In the genomic region with DNA sequence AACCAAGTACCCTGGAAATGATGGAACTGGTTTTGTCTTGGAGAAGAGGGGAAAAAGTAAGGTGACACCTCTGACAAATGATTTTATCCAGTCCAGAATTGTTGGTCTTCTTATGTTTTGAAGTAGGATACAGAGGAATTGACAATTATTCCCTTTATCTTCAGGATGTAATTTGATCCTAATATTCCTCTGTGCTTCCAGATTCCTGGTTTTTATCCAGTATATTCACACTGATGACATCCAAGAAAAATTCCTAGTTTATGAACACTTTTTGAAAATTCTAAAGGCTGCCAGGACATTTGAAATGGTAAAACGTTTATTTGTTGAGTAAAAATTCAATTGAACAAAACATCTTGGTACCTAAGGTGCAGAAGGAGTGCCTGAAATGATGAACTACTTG, we compare ENCODE assay signal across 24 cellular contexts. TPM values are rescaled to one million over a fixed set of nuclear protein-coding genes. Genes with fewer than 3 reads are reported as not detected.
DNase-seq lines count a peak whose midpoint lies in the region; ATAC-seq, FAIRE-seq and TF ChIP-seq lines count a peak whose summit lies in the region.
"Had no signal": no experiment of that assay in that cellular context is flagged by ENCODE, and none has a peak within 500 bp of the region (broad histone marks: within the 10 kb centered on the region; RNA-seq: fewer than 3 reads in every experiment).

No MANE protein-coding gene starts in this region.

- intact Hi-C loops in IMR-90 (cut with micrococcal nuclease), result no loop called here
- intact Hi-C loops in endothelial cell of umbilical vein (cut with micrococcal nuclease), result no loop called here
- intact Hi-C loops in naive thymus-derived CD4-positive, alpha-beta T cell (cut with micrococcal nuclease), result no loop called here

- peak overlapping the region; percentile 54; the same call in 1 of the 2 replicates for H3K18ac ChIP-seq in IMR-90 (ENCODE audit: low read depth, low read length)

- no peak overlapping the region for H3K23ac ChIP-seq in IMR-90 (ENCODE audit: low read depth, low read length)

- H2AFZ ChIP-seq in ACC112 (ENCODE audit: low read length, unreplicated experiment) (peak overlapping the region; percentile 16), IMR-90 (replicated peaks; ENCODE audit: low read length, poor library complexity) (no peak overlapping the region), endothelial cell of umbilical vein (ENCODE audit: low read depth, low read length) (no peak overlapping the region), hepatocyte (no peak overlapping the region)

- H3K9me2 ChIP-seq in hepatocyte (replicated peaks; ENCODE audit: insufficient read depth), result no peaks in the 10 kb centered on the region

- H3K36me3 Mint-ChIP-seq in activated T-cell treated with anti-CD3 and anti-CD28 coated beads, Interleukin-2, amount 50 U/mL, for 24 hours (ENCODE audit: low read depth), result peaks cover 4% of the 10 kb centered on the region
- peaks cover 0 to 10% (median 0%) of the 10 kb centered on the region in 5 donors for H3K36me3 Mint-ChIP-seq in naive thymus-derived CD4-positive, alpha-beta T cell
- H3K36me3 Mint-ChIP-seq: CD14-positive monocyte had no signal

- H3K4ac ChIP-seq in IMR-90 (ENCODE audit: low read depth, low read length), result peak overlapping the region; percentile 28; the same call in 1 of the 2 replicates

- 0 out of 2 replicates have a peak overlapping the region, but pooled peaks have one; percentile 70 for H3K9ac ChIP-seq in IMR-90 (ENCODE audit: low read depth, low read length)
- no peak overlapping the region for H3K9ac ChIP-seq in endothelial cell of umbilical vein (replicated peaks; ENCODE audit: extremely low read depth, insufficient read depth, low read length)

- no CpG with 5 or more reads among the region's 1 CpG for WGBS in IMR-90 (ENCODE audit: extremely low coverage in 2 of 2, insufficient read length in 1 of 2), 2 experiments
- 52% methylated on average over 1 of the region's 1 CpG for WGBS in hepatocyte (ENCODE audit: low lambda C conversion rate, missing lambda C conversion rate)

- H3K9me3 ChIP-seq in IMR-90 (ENCODE audit: control insufficient read depth, insufficient read depth, low read length), result peaks cover 5% of the 10 kb centered on the region
- H3K9me3 ChIP-seq in endothelial cell of umbilical vein (replicated peaks; ENCODE audit: control insufficient read depth, insufficient read depth, low read length), result no peaks in the 10 kb centered on the region
- H3K9me3 ChIP-seq in hepatocyte (ENCODE audit: low read depth), result no peaks in the 10 kb centered on the region
- H3K9me3 ChIP-seq in naive thymus-derived CD4-positive, alpha-beta T cell (ENCODE audit: control insufficient read depth in 2 of 3, low read length in 3 of 3), result peaks cover 0 to 3% (median 0%) of the 10 kb centered on the region in 3 experiments
- no peaks in the 10 kb centered on the region for H3K9me3 ChIP-seq in Peyer's patch
- H3K9me3 ChIP-seq: BE2C had no signal

- H3K14ac ChIP-seq in IMR-90 (replicated peaks; ENCODE audit: low read depth, low read length), result 0 out of 2 replicates have a peak overlapping the region, but pooled peaks have one; percentile 60

- peak overlapping the region; percentile 81; the same call in 2 of the 3 replicates for H2BK15ac ChIP-seq in IMR-90 (ENCODE audit: low read depth, low read length)

- H3K79me2 ChIP-seq in ACC112 (ENCODE audit: control insufficient read depth, insufficient read depth, low read length, unreplicated experiment), result no peaks in the 10 kb centered on the region
- H3K79me2 ChIP-seq in endothelial cell of umbilical vein (ENCODE audit: control insufficient read depth, insufficient read depth, low read length), result no peaks in the 10 kb centered on the region
- H3K79me2 ChIP-seq in hepatocyte, result no peaks in the 10 kb centered on the region

- no peak overlapping the region for H2AK5ac ChIP-seq in IMR-90 (ENCODE audit: low read depth, low read length)

- H3K4me3 ChIP-seq in ACC112 (ENCODE audit: low read depth, low read length) (no peak overlapping the region), IMR-90 (ENCODE audit: insufficient read depth, low read depth, low read length) (no peak overlapping the region), endothelial cell of umbilical vein (replicated peaks in 1 of 3; ENCODE audit: insufficient read depth in 1 of 3, low read depth in 1 of 3, low read length in 3 of 3) (no peak overlapping the region), hepatocyte (no peak overlapping the region), Peyer's patch (no peak overlapping the region)
- H3K4me3 ChIP-seq in naive thymus-derived CD4-positive, alpha-beta T cell (ENCODE audit: low read length), result no peak overlapping the region

- no peak for TF ChIP-seq RAD21 in IMR-90 (IDR thresholded peaks at IDR 0.05; ENCODE audit: low read length)

- FAIRE-seq in endothelial cell of umbilical vein (lab: Jason Lieb, UNC), result no peak
- FAIRE-seq: H1 had no signal

- CTCF ChIA-PET in IMR-90 (lab: Yijun Ruan, JAX), result interaction anchor here (0.7 kb wide), 2 partner anchors 14 kb away, joined by 3 to 4 read pairs; no protein-coding TSS in a partner anchor
- CTCF ChIA-PET in endothelial cell of umbilical vein (lab: Charles Lee), result no interaction called here
- CTCF ChIA-PET in naive thymus-derived CD4-positive, alpha-beta T cell (lab: Charles Lee), result no interaction called here

- 0 out of 2 replicates have a peak overlapping the region, but pooled peaks have one; percentile 20 for H4K91ac ChIP-seq in IMR-90 (ENCODE audit: insufficient read depth, low read depth, low read length)

- no peak overlapping the region for H3K27ac Mint-ChIP-seq in activated T-cell treated with anti-CD3 and anti-CD28 coated beads, Interleukin-2, amount 50 U/mL, for 24 hours
- H3K27ac Mint-ChIP-seq in naive thymus-derived CD4-positive, alpha-beta T cell, result no peak overlapping the region
- H3K27ac Mint-ChIP-seq: CD14-positive monocyte; CD8-positive, alpha-beta memory T cell had no signal

- DNase-seq in IMR-90 (peak; percentile 38), endothelial cell of umbilical vein (ENCODE audit: low read depth, low spot score) (no peak), hepatocyte (ENCODE audit: low spot score) (no peak), NCI-H1436 treated with DMSO at 0.1 percent for 48 hours (lab: John Stamatoyannopoulos, UW) (no peak), Peyer's patch (no peak)
- no peak for DNase-seq in activated T-cell treated with anti-CD3 and anti-CD28 coated beads, Interleukin-2, amount 50 U/mL, for 24 hours
- no peak for DNase-seq in naive thymus-derived CD4-positive, alpha-beta T cell
- DNase-seq: ACHN; BE2C; CD8-positive, alpha-beta memory T cell; DMS 273 treated with DMSO at 0.1 percent for 48 hours; DMS79 treated with DMSO at 0.1 percent for 48 hours; KBM-7; MV-4-11; NCI-H1105; NCI-H146; NCI-H1930; NCI-H2107; NCI-H524; NCI-H748 treated with DMSO at 0.1 percent for 48 hours had no signal

- no peak overlapping the region for H3K4me3 Mint-ChIP-seq in activated T-cell treated with anti-CD3 and anti-CD28 coated beads, Interleukin-2, amount 50 U/mL, for 24 hours
- no peak overlapping the region for H3K4me3 Mint-ChIP-seq in naive thymus-derived CD4-positive, alpha-beta T cell

- H2BK5ac ChIP-seq in IMR-90 (ENCODE audit: low read depth, low read length, poor library complexity, severe bottlenecking), result peak overlapping the region; percentile 71

- BruUV-seq in IMR-90 (replicated peaks; lab: Mats Ljungman, UMichigan), result no TSS peak
- BruUV-seq in endothelial cell of umbilical vein (replicated peaks; lab: Mats Ljungman, UMichigan), result no TSS peak

- H4K8ac ChIP-seq in IMR-90 (ENCODE audit: low read depth in 2 of 2, low read length in 2 of 2), result no peak overlapping the region

- H3K9me3 Mint-ChIP-seq in activated T-cell treated with anti-CD3 and anti-CD28 coated beads, Interleukin-2, amount 50 U/mL, for 24 hours, result peaks cover 9% of the 10 kb centered on the region
- peaks cover 0 to 39% (median 8%) of the 10 kb centered on the region in 11 donors for H3K9me3 Mint-ChIP-seq in naive thymus-derived CD4-positive, alpha-beta T cell

- H3K4me2 ChIP-seq in IMR-90 (ENCODE audit: low read depth, low read length), result peak overlapping the region; percentile 92; the same call in 1 of the 2 replicates
- H3K4me2 ChIP-seq in endothelial cell of umbilical vein (ENCODE audit: insufficient read depth, low read length), result peak overlapping the region; percentile 16
- peak overlapping the region; percentile 46 for H3K4me2 ChIP-seq in hepatocyte

- dilution Hi-C loops in IMR-90 (cut with HindIII; ENCODE audit: low sequenced_read_pairs, unreplicated experiment), result no loop called here
- dilution Hi-C loops in endothelial cell of umbilical vein (cut with MboI; ENCODE audit: extremely low pct_ligation_motif_present, low sequenced_read_pairs), result no loop called here

- H3K4me1 ChIP-seq in ACC112 (ENCODE audit: control insufficient read depth, insufficient read depth, low read length, unreplicated experiment) (no peaks in the 10 kb centered on the region), IMR-90 (ENCODE audit: control insufficient read depth, insufficient read depth, low read length) (no peaks in the 10 kb centered on the region), endothelial cell of umbilical vein (ENCODE audit: control insufficient read depth, extremely low read depth, insufficient read depth, low read length) (peaks cover 2% of the 10 kb centered on the region), hepatocyte (ENCODE audit: insufficient read depth) (no peaks in the 10 kb centered on the region), Peyer's patch (no peaks in the 10 kb centered on the region)
- H3K4me1 ChIP-seq in naive thymus-derived CD4-positive, alpha-beta T cell (ENCODE audit: control insufficient read depth in 2 of 2, insufficient read depth in 2 of 2, low read length in 2 of 2), result no peaks in the 10 kb centered on the region
- H3K4me1 ChIP-seq: BE2C had no signal

- no peaks in the 10 kb centered on the region; the same call in 1 of the 2 replicates for H3K36me3 ChIP-seq in ACC112 (ENCODE audit: insufficient read depth, low read length)
- H3K36me3 ChIP-seq in IMR-90 (ENCODE audit: control insufficient read depth, insufficient read depth, low read length), result no peaks in the 10 kb centered on the region
- H3K36me3 ChIP-seq in endothelial cell of umbilical vein (ENCODE audit: control insufficient read depth in 2 of 2, extremely low read depth in 1 of 2, insufficient read depth in 2 of 2, low read length in 2 of 2), result no peaks in the 10 kb centered on the region
- H3K36me3 ChIP-seq in hepatocyte (replicated peaks; ENCODE audit: insufficient read depth, low read depth), result no peaks in the 10 kb centered on the region
- no peaks in the 10 kb centered on the region for H3K36me3 ChIP-seq in naive thymus-derived CD4-positive, alpha-beta T cell (ENCODE audit: control insufficient read depth in 2 of 3, insufficient read depth in 3 of 3, low read length in 3 of 3)
- H3K36me3 ChIP-seq in Peyer's patch, result no peaks in the 10 kb centered on the region
- H3K36me3 ChIP-seq: BE2C had no signal

- H3K27ac ChIP-seq in ACC112 (ENCODE audit: low read depth, low read length) (no peak overlapping the region), IMR-90 (ENCODE audit: insufficient read depth, low read length) (peak overlapping the region; percentile 62; the same call in 1 of the 2 replicates), endothelial cell of umbilical vein (ENCODE audit: insufficient read depth, low read depth, low read length) (no peak overlapping the region), hepatocyte (no peak overlapping the region), Peyer's patch (no peak overlapping the region)
- no peak overlapping the region for H3K27ac ChIP-seq in naive thymus-derived CD4-positive, alpha-beta T cell (ENCODE audit: low read depth, low read length)
- H3K27ac ChIP-seq: 22Rv1 had no signal

- H2BK20ac ChIP-seq in IMR-90 (ENCODE audit: low read depth, low read length), result peak overlapping the region; percentile 31; the same call in 1 of the 2 replicates

- H3K56ac ChIP-seq in IMR-90 (ENCODE audit: extremely low read depth, insufficient read depth, low read length), result no peak overlapping the region

- no peaks in the 10 kb centered on the region for H3K79me1 ChIP-seq in IMR-90 (ENCODE audit: low read depth in 1 of 2, low read length in 2 of 2)

- H3K27me3 ChIP-seq in ACC112 (ENCODE audit: insufficient read depth, low read length) (no peaks in the 10 kb centered on the region), IMR-90 (ENCODE audit: control insufficient read depth, insufficient read depth, low read length) (no peaks in the 10 kb centered on the region), endothelial cell of umbilical vein (ENCODE audit: control insufficient read depth in 2 of 2, insufficient read depth in 2 of 2, low read length in 2 of 2) (no peaks in the 10 kb centered on the region), hepatocyte (no peaks in the 10 kb centered on the region), Peyer's patch (no peaks in the 10 kb centered on the region)
- H3K27me3 ChIP-seq in naive thymus-derived CD4-positive, alpha-beta T cell (ENCODE audit: control insufficient read depth in 2 of 2, insufficient read depth in 2 of 2, low read length in 2 of 2), result no peaks in the 10 kb centered on the region
- H3K27me3 ChIP-seq: BE2C had no signal

- TF ChIP-seq POLR2A in IMR-90 (IDR thresholded peaks at IDR 0.05; ENCODE audit: low read depth, low read length), result no peak
- no peak for TF ChIP-seq POLR2A in endothelial cell of umbilical vein (IDR thresholded peaks at IDR 0.05; ENCODE audit: low read depth, low read length)
- TF ChIP-seq POLR2A in Peyer's patch (IDR thresholded peaks at IDR 0.05), result no peak

- H2AK9ac ChIP-seq in IMR-90 (replicated peaks; ENCODE audit: low read depth, low read length, poor library complexity), result no peak overlapping the region

- TF ChIP-seq CTCF in IMR-90 (conservative IDR thresholded peaks at IDR 0.05; ENCODE audit: low read depth, low read length), result no peak
- no peak for TF ChIP-seq CTCF in endothelial cell of umbilical vein (IDR thresholded peaks at IDR 0.05; ENCODE audit: extremely low read depth in 1 of 2, insufficient read depth in 1 of 2, low read depth in 1 of 2, low read length in 2 of 2)
- TF ChIP-seq CTCF in hepatocyte (IDR thresholded peaks at IDR 0.05; ENCODE audit: poor library complexity), result no peak
- no peak for TF ChIP-seq CTCF in Peyer's patch (IDR thresholded peaks at IDR 0.05)

- ATAC-seq in IMR-90 (ENCODE audit: low read depth), result peak; percentile 49; the same call in 1 of the 2 replicates
- no peak for ATAC-seq in naive thymus-derived CD4-positive, alpha-beta T cell

- in situ Hi-C loops in IMR-90 (cut with MboI; ENCODE audit: low sequenced_read_pairs), result no loop called here

- H3K27me3 Mint-ChIP-seq in activated T-cell treated with anti-CD3 and anti-CD28 coated beads, Interleukin-2, amount 50 U/mL, for 24 hours, result peaks cover 11% of the 10 kb centered on the region
- peaks cover 4 to 20% (median 10%) of the 10 kb centered on the region in 5 donors for H3K27me3 Mint-ChIP-seq in naive thymus-derived CD4-positive, alpha-beta T cell

- POLR2A ChIA-PET in IMR-90 (lab: Charles Lee; ENCODE audit: unreplicated experiment), result no interaction called here
- POLR2A ChIA-PET in endothelial cell of umbilical vein (lab: Charles Lee), result no interaction called here
- POLR2A ChIA-PET in naive thymus-derived CD4-positive, alpha-beta T cell (lab: Charles Lee), result no interaction called here

- no peak overlapping the region for H4K5ac ChIP-seq in IMR-90 (ENCODE audit: low read depth, low read length)

- H4K20me1 ChIP-seq in IMR-90 (ENCODE audit: insufficient read depth, low read length), result no peaks in the 10 kb centered on the region
- no peaks in the 10 kb centered on the region for H4K20me1 ChIP-seq in endothelial cell of umbilical vein (replicated peaks; ENCODE audit: control insufficient read depth, extremely low read depth, insufficient read depth, low read length)
- no peaks in the 10 kb centered on the region for H4K20me1 ChIP-seq in hepatocyte (ENCODE audit: insufficient read depth, poor library complexity, severe bottlenecking)

- H3K4me1 Mint-ChIP-seq in activated T-cell treated with anti-CD3 and anti-CD28 coated beads, Interleukin-2, amount 50 U/mL, for 24 hours (ENCODE audit: low read depth), result peaks cover 3% of the 10 kb centered on the region
- H3K4me1 Mint-ChIP-seq in naive thymus-derived CD4-positive, alpha-beta T cell, result no peaks in the 10 kb centered on the region

- H3K9me1 ChIP-seq in IMR-90 (ENCODE audit: insufficient read depth, low read length), result 0 out of 2 replicates have a peak, but pooled peaks cover 3% of the 10 kb centered on the region
- H3K9me1 ChIP-seq in endothelial cell of umbilical vein (replicated peaks; ENCODE audit: control insufficient read depth, extremely low read depth, insufficient read depth, low read length), result no peaks in the 10 kb centered on the region

- H2BK120ac ChIP-seq in IMR-90 (ENCODE audit: low read depth, low read length), result peak overlapping the region; percentile 54

RNA-seq across cellular contexts. Expression of gene ETAA1, which starts 22.2 kb away (rescaled TPM):
- total RNA-seq in IMR-90 (2012; rRNA removed) (8.1 and 19.2 TPM in 2 replicates), endothelial cell of umbilical vein (15.9 and 17.5 TPM in 2 replicates), hepatocyte (23.7 and 26.1 TPM in 2 replicates), Peyer's patch (10 to 100 TPM; 10.9 to 22.3 (median 12.4) TPM)
- polyA plus RNA-seq in IMR-90 (2012; rRNA removed) (5.2 and 6.9 TPM in 2 replicates), endothelial cell of umbilical vein (3.5 and 4.9 TPM in 2 replicates), hepatocyte (6.6 and 7.2 TPM in 2 replicates)
- polyA plus RNA-seq in IMR-90 (2012; cell fraction: cytosol; rRNA removed), result 2.3 and 2.4 TPM in 2 replicates
- 3.4 and 12.7 TPM in 2 replicates for polyA plus RNA-seq in IMR-90 (2012; cell fraction: nucleus; rRNA removed; ENCODE audit: low replicate concordance)
- 8.3 and 8.8 TPM in 2 replicates for polyA plus RNA-seq in endothelial cell of umbilical vein (2011; cell fraction: cytosol; rRNA removed)
- 24.8 and 37.8 TPM in 2 replicates for polyA plus RNA-seq in endothelial cell of umbilical vein (2011; cell fraction: nucleus; rRNA removed)
- polyA plus RNA-seq in endothelial cell of umbilical vein (2012), result 10.4 and 14.1 TPM in 2 replicates
- 4.0 and 5.4 TPM in 2 replicates for polyA minus RNA-seq in endothelial cell of umbilical vein
- polyA minus RNA-seq in endothelial cell of umbilical vein (2011; cell fraction: cytosol; rRNA and poly(A)+ RNA removed), result 7.4 TPM
- polyA minus RNA-seq in endothelial cell of umbilical vein (2011; cell fraction: nucleus; rRNA and poly(A)+ RNA removed), result 28.3 and 40.4 TPM in 2 replicates
- 10 to 100 TPM in 3 of 5 experiments, 1 to 10 TPM in 2; 6.6 to 16.4 (median 10.0) TPM for total RNA-seq in naive thymus-derived CD4-positive, alpha-beta T cell
- polyA plus RNA-seq in naive thymus-derived CD4-positive, alpha-beta T cell, result 1 to 10 TPM; 4.4 to 6.4 TPM

Comparison
In these comparisons a context has a peak if more than half of its experiments do, and no peak if none do; other contexts are left out.
1. H3K4me2 ChIP-seq: peak in every context shown above with its lines; median percentile 92 in IMR-90; 46 in hepatocyte; 16 in endothelial cell of umbilical vein.